In genomic region chr4:147407261-147408045, GRCh38 we compare ENCODE assay signal across 11 cellular contexts.
DNase-seq lines count a peak whose midpoint lies in the region; ATAC-seq, FAIRE-seq and TF ChIP-seq lines count a peak whose summit lies in the region.
"Had no signal": no experiment of that assay in that cellular context is flagged by ENCODE, and none has a peak within 500 bp of the region (broad histone marks: within the 10 kb centered on the region; RNA-seq: fewer than 3 reads in every experiment).

No MANE protein-coding gene starts in this region.

- intact Hi-C loops in IMR-90 (cut with micrococcal nuclease) (no loop called here), K562 (cut with micrococcal nuclease) (no loop called here)

- H2BK5ac ChIP-seq in IMR-90 (ENCODE audit: low read depth, low read length, poor library complexity, severe bottlenecking), result no peak overlapping the region

- H3K27ac ChIP-seq in IMR-90 (ENCODE audit: insufficient read depth, low read length) (no peak overlapping the region), K562 (ENCODE audit: extremely low read depth, low read depth, low read length) (no peak overlapping the region)
- H3K27ac ChIP-seq: thoracic aorta had no signal

- no peak overlapping the region for H2BK15ac ChIP-seq in IMR-90 (ENCODE audit: low read depth, low read length)

- no peaks in the 10 kb centered on the region for H3K79me1 ChIP-seq in IMR-90 (ENCODE audit: low read depth in 1 of 2, low read length in 2 of 2)

- TF ChIP-seq POLR2A in IMR-90 (IDR thresholded peaks at IDR 0.05; ENCODE audit: low read depth, low read length), result no peak
- TF ChIP-seq POLR2A in K562 (conservative IDR thresholded peaks at IDR 0.05), result no peak

- DNase-seq in GM10248 (ENCODE audit: extremely low spot score) (no peak), IMR-90 (no peak), K562 (ENCODE audit: extremely low read depth in 1 of 4, low spot score in 3 of 4) (peak in 3 of 4 experiments; percentile 7 to 12 (median 9)), neural crest cell (ENCODE audit: low read depth, low spot score) (no peak), cerebellar nuclear complex (lab: John Stamatoyannopoulos, UW) (no peak), COLO829 (ENCODE audit: low spot score) (no peak), NCI-H2029 (lab: John Stamatoyannopoulos, UW) (no peak)
- DNase-seq: stimulated activated CD4-positive, alpha-beta T cell treated with anti-CD3 and anti-CD28 coated beads, Interleukin-1b, Interleukin-23, amount 100 ng/mL, for 48 hours had no signal

- H4K20me1 ChIP-seq in IMR-90 (ENCODE audit: insufficient read depth, low read length), result no peaks in the 10 kb centered on the region
- H4K20me1 ChIP-seq in K562 (replicated peaks; ENCODE audit: control insufficient read depth, insufficient read depth, low read length), result no peaks in the 10 kb centered on the region

- no peak overlapping the region; the same call in 1 of the 2 replicates for H2BK20ac ChIP-seq in IMR-90 (ENCODE audit: low read depth, low read length)

- ATAC-seq in IMR-90 (ENCODE audit: low read depth), result no peak; the same call in 1 of the 2 replicates
- ATAC-seq in K562, result no peak
- no peak for ATAC-seq in HG02938 (IDR thresholded peaks at IDR 0.05; ENCODE audit: unreplicated experiment)

- H3K36me3 Mint-ChIP-seq in neural crest cell (ENCODE audit: low read depth), result no peaks in the 10 kb centered on the region

- H3K4me1 Mint-ChIP-seq in neural crest cell, result no peaks in the 10 kb centered on the region

- no peaks in the 10 kb centered on the region for H3K79me2 ChIP-seq in K562 (ENCODE audit: control insufficient read depth, insufficient read depth, low read length)

- no peak overlapping the region for H4K91ac ChIP-seq in IMR-90 (ENCODE audit: insufficient read depth, low read depth, low read length)

- no peak overlapping the region for H3K27ac Mint-ChIP-seq in neural crest cell (ENCODE audit: unreplicated experiment)

- H3K9ac ChIP-seq in IMR-90 (ENCODE audit: low read depth, low read length), result no peak overlapping the region
- no peak overlapping the region for H3K9ac ChIP-seq in K562 (ENCODE audit: insufficient read depth in 1 of 2, low read depth in 2 of 2, low read length in 2 of 2)

- TF ChIP-seq CTCF in GM10248 (IDR thresholded peaks at IDR 0.05; ENCODE audit: control extremely low read depth, extremely low read depth, low read depth, missing control alignments), result peak; percentile 32
- 0 out of 2 replicates have a peak, but pooled peaks have one; percentile 12 for TF ChIP-seq CTCF in IMR-90 (conservative IDR thresholded peaks at IDR 0.05; ENCODE audit: low read depth, low read length)
- peak; percentile 14 to 44 (median 33); a peak in 3 of 6 replicates for TF ChIP-seq CTCF in K562 (IDR thresholded peaks at IDR 0.05 in 2 of 3, conservative IDR thresholded peaks at IDR 0.05 in 1 of 3; ENCODE audit: insufficient read depth in 2 of 3, low read depth in 1 of 3, low read length in 3 of 3)
- TF ChIP-seq CTCF in neural crest cell (conservative IDR thresholded peaks at IDR 0.05), result peak; percentile 46

- no peak overlapping the region for H2AK9ac ChIP-seq in IMR-90 (replicated peaks; ENCODE audit: low read depth, low read length, poor library complexity)

- no peak for FAIRE-seq in K562 (lab: Jason Lieb, UNC)
- FAIRE-seq: GM12891 had no signal

- H4K8ac ChIP-seq in IMR-90 (ENCODE audit: low read depth in 2 of 2, low read length in 2 of 2), result no peak overlapping the region

- H3K27me3 ChIP-seq in IMR-90 (ENCODE audit: control insufficient read depth, insufficient read depth, low read length) (no peaks in the 10 kb centered on the region), K562 (ENCODE audit: control insufficient read depth in 2 of 2, insufficient read depth in 2 of 2, low read length in 2 of 2) (no peaks in the 10 kb centered on the region)

- no peaks in the 10 kb centered on the region; the same call in 1 of the 2 replicates for H3K9me1 ChIP-seq in IMR-90 (ENCODE audit: insufficient read depth, low read length)
- no peaks in the 10 kb centered on the region for H3K9me1 ChIP-seq in K562 (ENCODE audit: control insufficient read depth, insufficient read depth, low read length)

- BruUV-seq in IMR-90 (replicated peaks; lab: Mats Ljungman, UMichigan), result no TSS peak
- no TSS peak for BruUV-seq in K562 (replicated peaks; lab: Mats Ljungman, UMichigan)

- no peak overlapping the region for H3K18ac ChIP-seq in IMR-90 (ENCODE audit: low read depth, low read length)

- no peaks in the 10 kb centered on the region for H3K4me1 ChIP-seq in IMR-90 (ENCODE audit: control insufficient read depth, insufficient read depth, low read length)
- H3K4me1 ChIP-seq in K562 (replicated peaks in 1 of 2; ENCODE audit: control insufficient read depth in 2 of 2, insufficient read depth in 2 of 2, low read length in 2 of 2), result no peaks in the 10 kb centered on the region

- no peak overlapping the region for H2AFZ ChIP-seq in IMR-90 (replicated peaks; ENCODE audit: low read length, poor library complexity)
- H2AFZ ChIP-seq in K562 (ENCODE audit: low read depth, low read length), result no peak overlapping the region

- no peak overlapping the region for H3K23ac ChIP-seq in IMR-90 (ENCODE audit: low read depth, low read length)

- H3K9me3 Mint-ChIP-seq in neural crest cell, result peaks cover 5% of the 10 kb centered on the region

- no peak for TF ChIP-seq EP300 in K562 (IDR thresholded peaks at IDR 0.05; ENCODE audit: low read length)

- no peaks in the 10 kb centered on the region for H3K27me3 Mint-ChIP-seq in neural crest cell (ENCODE audit: low read depth)

- no peak overlapping the region for H3K4me3 ChIP-seq in IMR-90 (ENCODE audit: insufficient read depth, low read depth, low read length)
- no peak overlapping the region for H3K4me3 ChIP-seq in K562
- H3K4me3 ChIP-seq: thoracic aorta had no signal

- CTCF ChIA-PET in GM10248 (lab: Yijun Ruan, JAX), result interaction anchor here (0.6 to 1.4 kb wide), 3 partner anchors 17 to 246 kb away, joined by 3 to 4 read pairs (median 3); no protein-coding TSS in a partner anchor
- CTCF ChIA-PET in IMR-90 (lab: Yijun Ruan, JAX), result interaction anchor here (0.6 to 1.5 kb wide), 7 partner anchors 9 to 1876 kb away, joined by 3 to 8 read pairs (median 4); no protein-coding TSS in a partner anchor
- CTCF ChIA-PET in K562 (lab: Yijun Ruan, JAX; ENCODE audit: low intra/inter-chr PET ratio), result no interaction called here

- H2AK5ac ChIP-seq in IMR-90 (ENCODE audit: low read depth, low read length), result no peak overlapping the region

- TF ChIP-seq RAD21 in IMR-90 (IDR thresholded peaks at IDR 0.05; ENCODE audit: low read length), result no peak
- no peak for TF ChIP-seq RAD21 in K562 (CRISPR knock-in tag; conservative IDR thresholded peaks at IDR 0.05 in 1 of 2, IDR thresholded peaks at IDR 0.05 in 1 of 2)

- H3K9me3 ChIP-seq in IMR-90 (ENCODE audit: control insufficient read depth, insufficient read depth, low read length), result no peaks in the 10 kb centered on the region
- H3K9me3 ChIP-seq in K562 (replicated peaks; ENCODE audit: control insufficient read depth, insufficient read depth, low read depth, low read length), result no peaks in the 10 kb centered on the region
- H3K9me3 ChIP-seq: thoracic aorta had no signal

- no peak overlapping the region for H3K56ac ChIP-seq in IMR-90 (ENCODE audit: extremely low read depth, insufficient read depth, low read length)

- H2BK120ac ChIP-seq in IMR-90 (ENCODE audit: low read depth, low read length), result no peak overlapping the region

- no peak overlapping the region for H3K4me3 Mint-ChIP-seq in neural crest cell

- dilution Hi-C loops in IMR-90 (cut with HindIII; ENCODE audit: low sequenced_read_pairs, unreplicated experiment), result no loop called here

- in situ Hi-C loops in IMR-90 (cut with MboI; ENCODE audit: low sequenced_read_pairs) (no loop called here), K562 (cut with MboI) (no loop called here)

- H3K36me3 ChIP-seq in IMR-90 (ENCODE audit: control insufficient read depth, insufficient read depth, low read length), result no peaks in the 10 kb centered on the region
- no peaks in the 10 kb centered on the region for H3K36me3 ChIP-seq in K562 (ENCODE audit: control insufficient read depth, insufficient read depth, low read length)
- H3K36me3 ChIP-seq: thoracic aorta had no signal

- H3K4ac ChIP-seq in IMR-90 (ENCODE audit: low read depth, low read length), result no peak overlapping the region

- WGBS in IMR-90 (ENCODE audit: extremely low coverage in 2 of 2, insufficient read length in 1 of 2), 2 experiments, result 19% methylated on average over 3 of the region's 5 CpGs; no CpG with 5 or more reads in 1 of the 2 experiments
- WGBS in K562 (ENCODE audit: insufficient coverage, low coverage, missing lambda C conversion rate), result 2% methylated on average over 5 of the region's 5 CpGs

- POLR2A ChIA-PET in GM10248 (lab: Yijun Ruan, JAX) (no interaction called here), IMR-90 (lab: Charles Lee; ENCODE audit: unreplicated experiment) (no interaction called here), K562 (lab: Yijun Ruan, JAX) (no interaction called here)

- H3K14ac ChIP-seq in IMR-90 (replicated peaks; ENCODE audit: low read depth, low read length), result no peak overlapping the region

- H4K5ac ChIP-seq in IMR-90 (ENCODE audit: low read depth, low read length), result no peak overlapping the region

- no peak overlapping the region for H3K4me2 ChIP-seq in IMR-90 (ENCODE audit: low read depth, low read length)
- H3K4me2 ChIP-seq in K562 (ENCODE audit: insufficient read depth, low read length), result no peak overlapping the region

TF ChIP-seq in IMR-90, 13 proteins besides CTCF, POLR2A, EP300 and RAD21 (continues in another document):
- TF ChIP-seq CHD1 (IDR thresholded peaks at IDR 0.05; ENCODE audit: low read depth, low read length), result no peak
- no peak for TF ChIP-seq RCOR1 (IDR thresholded peaks at IDR 0.05; ENCODE audit: insufficient replicate concordance, low read length)
- TF ChIP-seq SMC3 (IDR thresholded peaks at IDR 0.05; ENCODE audit: low read depth, low read length), result no peak

TF ChIP-seq in K562, 482 proteins besides CTCF, POLR2A, EP300 and RAD21 (continues in another document):
- TF ChIP-seq MAFF (IDR thresholded peaks at IDR 0.05; ENCODE audit: low read length) (no peak), ZNF12 (CRISPR knock-in tag; IDR thresholded peaks at IDR 0.05) (no peak), DACH1 (IDR thresholded peaks at IDR 0.05; ENCODE audit: partially characterized antibody) (no peak)

Comparison
In these comparisons a context has a peak if more than half of its experiments do, and no peak if none do; other contexts are left out.
1. DNase-seq: peak in K562 (3 of 4); none in GM10248 (single experiment), IMR-90 (single experiment), neural crest cell (single experiment), cerebellar nuclear complex (0 of 2), COLO829 (single experiment) and NCI-H2029 (single experiment).
2. Peak in every context shown above with its lines, with median percentiles within 50 percentile points of each other: CTCF ChIP-seq.